In genomic region chr10:48309711-48310226, GRCh38 we compare ENCODE assay signal across 9 cellular contexts. TPM values are rescaled to one million over a fixed set of nuclear protein-coding genes. Genes with fewer than 3 reads are reported as not detected.
DNase-seq lines count a peak whose midpoint lies in the region; ATAC-seq and TF ChIP-seq lines count a peak whose summit lies in the region.
"Had no signal": no experiment of that assay in that cellular context is flagged by ENCODE, and none has a peak within 500 bp of the region (broad histone marks: within the 10 kb centered on the region; RNA-seq: fewer than 3 reads in every experiment).

No MANE protein-coding gene starts in this region.

- H3K27me3 ChIP-seq in Peyer's patch (no peaks in the 10 kb centered on the region), upper lobe of left lung (no peaks in the 10 kb centered on the region)

- H3K9me3 ChIP-seq in Peyer's patch (no peaks in the 10 kb centered on the region), upper lobe of left lung (no peaks in the 10 kb centered on the region)

- ATAC-seq in GM21576 (IDR thresholded peaks at IDR 0.05; ENCODE audit: unreplicated experiment), result no peak
- ATAC-seq in upper lobe of left lung (ENCODE audit: low FRiP score in 2 of 2), result no peak

- peak overlapping the region in 2 of 4 donors; percentile 5 to 82 for H3K27ac ChIP-seq in Peyer's patch
- no peak overlapping the region for H3K27ac ChIP-seq in upper lobe of left lung

- WGBS in upper lobe of left lung, 2 donors, result 65 to 70% methylated on average over 2 of the region's 2 CpGs

- H3K4me1 ChIP-seq in Peyer's patch, result peaks cover 0 to 8% (median 3%) of the 10 kb centered on the region in 4 donors
- peaks cover 13 to 26% (median 20%) of the 10 kb centered on the region in 4 donors for H3K4me1 ChIP-seq in upper lobe of left lung

- no peak for TF ChIP-seq POLR2A in Peyer's patch (IDR thresholded peaks at IDR 0.05)
- no peak for TF ChIP-seq POLR2A in upper lobe of left lung (IDR thresholded peaks at IDR 0.05)

- TF ChIP-seq CTCF in GM10266 (IDR thresholded peaks at IDR 0.05; ENCODE audit: control insufficient read depth, insufficient read depth, low read depth, missing control alignments) (peak; percentile 44), Peyer's patch (IDR thresholded peaks at IDR 0.05) (peak in 4 of 6 experiments; percentile 19 to 56 (median 49)), foreskin fibroblast (IDR thresholded peaks at IDR 0.05; ENCODE audit: low read depth, low read length) (no peak), upper lobe of left lung (IDR thresholded peaks at IDR 0.05) (peak in 1 of 6 experiments; percentile 9)

- H3K36me3 ChIP-seq in Peyer's patch (no peaks in the 10 kb centered on the region), upper lobe of left lung (no peaks in the 10 kb centered on the region)

- H3K4me3 ChIP-seq in Peyer's patch, result no peak overlapping the region
- H3K4me3 ChIP-seq in foreskin fibroblast (ENCODE audit: low read depth in 1 of 2, low read length in 2 of 2), result no peak overlapping the region
- no peak overlapping the region for H3K4me3 ChIP-seq in upper lobe of left lung

- peak; percentile 56 for DNase-seq in AG08395 (ENCODE audit: low spot score)
- peak; percentile 50 for DNase-seq in GM10266 (ENCODE audit: extremely low spot score)
- no peak for DNase-seq in Peyer's patch
- peak; percentile 33 to 40 for DNase-seq in foreskin fibroblast
- no peak for DNase-seq in upper lobe of left lung
- no peak for DNase-seq in NCI-H187 treated with DMSO at 0.1 percent for 48 hours (lab: John Stamatoyannopoulos, UW)
- no peak for DNase-seq in NOMO-1 treated with DMSO at 0.1 percent for 48 hours (lab: John Stamatoyannopoulos, UW; ENCODE audit: unreplicated experiment)
- DNase-seq: effector memory CD4-positive, alpha-beta T cell had no signal

- TF ChIP-seq EP300 in upper lobe of left lung (IDR thresholded peaks at IDR 0.05), result no peak

RNA-seq across cellular contexts. Expression of gene MAPK8, which starts 3.3 kb away (rescaled TPM):
- 10 to 100 TPM; 59.9 to 89.0 (median 67.6) TPM for total RNA-seq in Peyer's patch
- 10 to 100 TPM; 33.6 to 61.6 (median 46.6) TPM for total RNA-seq in upper lobe of left lung

RNA-seq across cellular contexts. Expression of gene FRMPD2, which starts 35.3 kb away (rescaled TPM):
- total RNA-seq in Peyer's patch (not detected), upper lobe of left lung (10 to 100 TPM in 2 of 6 donors, 1 to 10 TPM in 3, under 1 TPM in 1; 0.23 to 38.6 (median 5.6) TPM)

Comparison
In these comparisons a context has a peak if more than half of its experiments do, and no peak if none do; other contexts are left out.
1. DNase-seq: peak in AG08395 (single experiment), GM10266 (single experiment) and foreskin fibroblast (2 of 2); none in Peyer's patch (0 of 3), upper lobe of left lung (0 of 2), NCI-H187 treated with DMSO at 0.1 percent for 48 hours (single experiment) and NOMO-1 treated with DMSO at 0.1 percent for 48 hours (single experiment).